In genomic region chr10:96840841-96841518, GRCh38 we compare ENCODE assay signal across 10 cellular contexts. TPM values are rescaled to one million over a fixed set of nuclear protein-coding genes. Genes with fewer than 3 reads are reported as not detected.
DNase-seq lines count a peak whose midpoint lies in the region; ATAC-seq, FAIRE-seq and TF ChIP-seq lines count a peak whose summit lies in the region.
"Had no signal": no experiment of that assay in that cellular context is flagged by ENCODE, and none has a peak within 500 bp of the region (broad histone marks: within the 10 kb centered on the region; RNA-seq: fewer than 3 reads in every experiment).

No MANE protein-coding gene starts in this region.

- ATAC-seq in naive B cell (ENCODE audit: low read depth in 2 of 2), result peak; percentile 68 to 77
- ATAC-seq in GM21526 (IDR thresholded peaks at IDR 0.05; ENCODE audit: low FRiP score, unreplicated experiment), result no peak

- peaks cover 2% of the 10 kb centered on the region for H3K36me3 Mint-ChIP-seq in astrocyte (ENCODE audit: low read depth, unreplicated experiment)
- no peaks in the 10 kb centered on the region for H3K36me3 Mint-ChIP-seq in naive B cell

- H3K4me2 ChIP-seq in astrocyte (ENCODE audit: low read length), result peak overlapping the region; percentile 58

- H3K9me3 Mint-ChIP-seq in astrocyte (ENCODE audit: unreplicated experiment) (no peaks in the 10 kb centered on the region), naive B cell (no peaks in the 10 kb centered on the region)

- FAIRE-seq in astrocyte (lab: Jason Lieb, UNC), result no peak

- peaks cover 100% of the 10 kb centered on the region for H3K79me2 ChIP-seq in astrocyte (ENCODE audit: insufficient read depth, low read length)

- H3K27ac ChIP-seq in astrocyte (ENCODE audit: low read depth, low read length), result peak overlapping the region; percentile 45
- H3K27ac ChIP-seq: colonic mucosa had no signal

- no peak overlapping the region for H3K9ac ChIP-seq in astrocyte (ENCODE audit: low read length)

- no peaks in the 10 kb centered on the region for H3K27me3 ChIP-seq in astrocyte (ENCODE audit: insufficient read depth, low read length)
- H3K27me3 ChIP-seq: colonic mucosa had no signal

- peak overlapping the region; percentile 94 for H3K27ac Mint-ChIP-seq in astrocyte (ENCODE audit: unreplicated experiment)
- H3K27ac Mint-ChIP-seq in naive B cell, result peak overlapping the region in 5 of 6 donors; percentile 19 to 91 (median 76)

- no peaks in the 10 kb centered on the region for H3K36me3 ChIP-seq in astrocyte (ENCODE audit: insufficient read depth, low read length)
- H3K36me3 ChIP-seq: colonic mucosa had no signal

- H3K4me3 ChIP-seq in astrocyte (ENCODE audit: insufficient read depth, low read depth, low read length), result no peak overlapping the region
- H3K4me3 ChIP-seq: colonic mucosa had no signal

- peaks cover 37% of the 10 kb centered on the region for H3K4me1 Mint-ChIP-seq in astrocyte (ENCODE audit: low read depth, unreplicated experiment)
- H3K4me1 Mint-ChIP-seq in naive B cell, result peaks cover 54 to 90% (median 73%) of the 10 kb centered on the region in 3 donors

- no peaks in the 10 kb centered on the region for H3K9me3 ChIP-seq in astrocyte (ENCODE audit: insufficient read depth, low read depth, low read length)
- H3K9me3 ChIP-seq: colonic mucosa had no signal

- no peak for TF ChIP-seq CTCF in astrocyte (IDR thresholded peaks at IDR 0.05; ENCODE audit: insufficient read depth, low read depth, low read length)

- H4K20me1 ChIP-seq in astrocyte (ENCODE audit: insufficient read depth, low read length), result peaks cover 96% of the 10 kb centered on the region

- H2AFZ ChIP-seq in astrocyte (ENCODE audit: low read depth, low read length), result no peak overlapping the region

- H3K4me1 ChIP-seq in astrocyte (ENCODE audit: insufficient read depth, low read length), result peaks cover 12% of the 10 kb centered on the region
- H3K4me1 ChIP-seq: colonic mucosa had no signal

- no peak overlapping the region for H3K4me3 Mint-ChIP-seq in astrocyte (ENCODE audit: unreplicated experiment)
- H3K4me3 Mint-ChIP-seq in naive B cell, result peak overlapping the region in 4 of 8 donors; percentile 9 to 27 (median 15)

- no peaks in the 10 kb centered on the region for H3K27me3 Mint-ChIP-seq in astrocyte (ENCODE audit: low read depth, unreplicated experiment)
- H3K27me3 Mint-ChIP-seq in naive B cell, result no peaks in the 10 kb centered on the region

- DNase-seq in GF-D8 (lab: John Stamatoyannopoulos, UW) (peak; percentile 59), MV-4-11 (lab: John Stamatoyannopoulos, UW) (peak; percentile 68), astrocyte (ENCODE audit: low read depth) (peak; percentile 58), naive B cell (no peak), NCI-H510A treated with DMSO at 0.1 percent for 48 hours (lab: John Stamatoyannopoulos, UW) (no peak), DMS 273 treated with DMSO at 0.1 percent for 48 hours (lab: John Stamatoyannopoulos, UW) (no peak)
- DNase-seq in activated CD4-positive, alpha-beta T cell treated with anti-CD3 and anti-CD28 coated beads, Interleukin-2, amount 50 U/mL, for 4 hours, result no peak
- DNase-seq: colonic mucosa, NCI-H748 treated with DMSO at 0.1 percent for 48 hours had no signal

RNA-seq across cellular contexts. Expression of gene LCOR, which starts 8.9 kb away (rescaled TPM):
- total RNA-seq in astrocyte, result 72.0 and 72.8 TPM in 2 replicates
- 10 to 100 TPM; 26.7 to 68.2 (median 47.2) TPM for polyA plus RNA-seq in naive B cell (ENCODE audit: low read depth in 6 of 6)

Comparison
In these comparisons a context has a peak if more than half of its experiments do, and no peak if none do; other contexts are left out.
1. DNase-seq: peak in GF-D8 (single experiment), MV-4-11 (single experiment) and astrocyte (single experiment); none in naive B cell (single experiment), NCI-H510A treated with DMSO at 0.1 percent for 48 hours (single experiment), activated CD4-positive, alpha-beta T cell treated with anti-CD3 and anti-CD28 coated beads, Interleukin-2, amount 50 U/mL, for 4 hours (0 of 2) and DMS 273 treated with DMSO at 0.1 percent for 48 hours (single experiment).